Comparison of ENCODE assay signal across 1 cellular context in the genomic region with DNA sequence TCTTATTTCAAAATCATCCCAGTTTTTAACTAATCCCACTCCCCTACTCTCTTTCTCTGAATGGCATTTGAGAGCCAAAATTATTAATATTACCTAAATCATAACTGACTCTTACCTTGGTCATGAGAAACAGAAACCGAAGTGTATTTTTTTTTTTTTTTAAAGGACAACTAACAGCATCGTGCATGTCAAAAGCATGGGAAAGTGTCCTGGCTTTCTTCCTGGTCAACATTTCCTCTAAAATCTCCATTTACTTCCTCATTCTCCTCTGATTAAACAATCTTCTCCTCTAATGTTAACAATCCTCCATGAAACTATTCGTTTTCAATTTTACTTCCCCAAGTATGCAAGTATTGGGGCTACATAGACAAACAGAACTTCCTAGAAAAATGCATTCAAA.
TF ChIP-seq lines count a peak whose summit lies in the region.

No MANE protein-coding gene starts in this region.

TF ChIP-seq in WTC11, 78 proteins besides CTCF, POLR2A, EP300 and RAD21 (continued from another document):
- TF ChIP-seq, protein P1, sequence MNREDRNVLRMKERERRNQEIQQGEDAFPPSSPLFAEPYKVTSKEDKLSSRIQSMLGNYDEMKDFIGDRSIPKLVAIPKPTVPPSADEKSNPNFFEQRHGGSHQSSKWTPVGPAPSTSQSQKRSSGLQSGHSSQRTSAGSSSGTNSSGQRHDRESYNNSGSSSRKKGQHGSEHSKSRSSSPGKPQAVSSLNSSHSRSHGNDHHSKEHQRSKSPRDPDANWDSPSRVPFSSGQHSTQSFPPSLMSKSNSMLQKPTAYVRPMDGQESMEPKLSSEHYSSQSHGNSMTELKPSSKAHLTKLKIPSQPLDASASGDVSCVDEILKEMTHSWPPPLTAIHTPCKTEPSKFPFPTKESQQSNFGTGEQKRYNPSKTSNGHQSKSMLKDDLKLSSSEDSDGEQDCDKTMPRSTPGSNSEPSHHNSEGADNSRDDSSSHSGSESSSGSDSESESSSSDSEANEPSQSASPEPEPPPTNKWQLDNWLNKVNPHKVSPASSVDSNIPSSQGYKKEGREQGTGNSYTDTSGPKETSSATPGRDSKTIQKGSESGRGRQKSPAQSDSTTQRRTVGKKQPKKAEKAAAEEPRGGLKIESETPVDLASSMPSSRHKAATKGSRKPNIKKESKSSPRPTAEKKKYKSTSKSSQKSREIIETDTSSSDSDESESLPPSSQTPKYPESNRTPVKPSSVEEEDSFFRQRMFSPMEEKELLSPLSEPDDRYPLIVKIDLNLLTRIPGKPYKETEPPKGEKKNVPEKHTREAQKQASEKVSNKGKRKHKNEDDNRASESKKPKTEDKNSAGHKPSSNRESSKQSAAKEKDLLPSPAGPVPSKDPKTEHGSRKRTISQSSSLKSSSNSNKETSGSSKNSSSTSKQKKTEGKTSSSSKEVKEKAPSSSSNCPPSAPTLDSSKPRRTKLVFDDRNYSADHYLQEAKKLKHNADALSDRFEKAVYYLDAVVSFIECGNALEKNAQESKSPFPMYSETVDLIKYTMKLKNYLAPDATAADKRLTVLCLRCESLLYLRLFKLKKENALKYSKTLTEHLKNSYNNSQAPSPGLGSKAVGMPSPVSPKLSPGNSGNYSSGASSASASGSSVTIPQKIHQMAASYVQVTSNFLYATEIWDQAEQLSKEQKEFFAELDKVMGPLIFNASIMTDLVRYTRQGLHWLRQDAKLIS (CRISPR knock-in tag; IDR thresholded peaks at IDR 0.05; ENCODE audit: borderline replicate concordance): no peak
